Comparison of ENCODE assay signal across 9 cellular contexts in the genomic region with DNA sequence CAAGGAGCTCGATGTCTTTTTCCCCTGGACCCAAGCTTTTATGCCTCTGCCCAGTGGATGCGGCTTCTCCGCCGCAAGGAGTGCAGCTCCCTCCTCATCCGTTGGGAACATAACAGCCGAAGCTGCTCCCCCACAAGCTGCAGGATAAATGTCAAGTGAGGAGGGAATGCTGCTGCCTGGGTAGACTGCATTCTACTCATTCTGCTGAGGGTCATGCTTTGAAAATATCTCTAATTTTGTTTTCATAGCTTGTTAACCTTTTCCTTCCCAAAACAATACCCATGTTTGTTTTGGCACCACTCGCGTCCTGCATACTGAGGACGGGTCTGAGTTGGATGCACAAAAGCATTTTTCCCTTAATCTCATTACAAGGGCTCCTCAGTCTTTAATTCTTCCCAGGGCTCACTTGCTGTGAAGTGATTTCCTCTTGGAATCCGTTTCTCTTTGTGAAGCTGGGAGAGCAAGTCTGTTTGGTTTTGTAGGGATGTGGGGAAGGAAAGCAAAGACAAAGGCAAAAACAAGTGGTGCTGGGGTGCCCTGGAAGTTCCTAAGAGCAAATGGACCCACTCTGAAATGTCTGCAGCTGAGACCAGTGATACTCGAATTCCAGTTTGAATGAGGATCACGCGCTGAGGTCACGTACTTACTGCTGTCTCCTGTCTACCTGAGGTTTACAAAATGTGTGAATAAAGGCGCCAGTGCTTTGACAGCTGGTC.
DNase-seq lines count a peak whose midpoint lies in the region; ATAC-seq and TF ChIP-seq lines count a peak whose summit lies in the region.
"Had no signal": no experiment of that assay in that cellular context is flagged by ENCODE, and none has a peak within 500 bp of the region (broad histone marks: within the 10 kb centered on the region; RNA-seq: fewer than 3 reads in every experiment).

No MANE protein-coding gene starts in this region.

- no peak for TF ChIP-seq EP300 in neural cell (conservative IDR thresholded peaks at IDR 0.05; ENCODE audit: poor library complexity, severe bottlenecking)

- H3K27ac ChIP-seq in BLaER1 treated with 17β-estradiol and CSF1 and Interleukin-3, amounts not matched to agents 10 nM and 100 nM: no peak overlapping the region
- peak overlapping the region; percentile 55 for H3K27ac ChIP-seq in endodermal cell (ENCODE audit: low read depth, low read length)
- peak overlapping the region; percentile 90 for H3K27ac ChIP-seq in neural cell (ENCODE audit: low read length)
- H3K27ac ChIP-seq: colonic mucosa had no signal

- H3K9me3 ChIP-seq in BLaER1 treated with 17β-estradiol and CSF1 and Interleukin-3, amounts not matched to agents 10 nM and 100 nM (replicated peaks in 1 of 11): no peaks in the 10 kb centered on the region
- H3K9me3 ChIP-seq in endodermal cell (ENCODE audit: control insufficient read depth, low read length) (no peaks in the 10 kb centered on the region), neural cell (ENCODE audit: low read length) (no peaks in the 10 kb centered on the region)
- H3K9me3 ChIP-seq: colonic mucosa had no signal

- ATAC-seq in GM21447 (IDR thresholded peaks at IDR 0.05; ENCODE audit: unreplicated experiment) (no peak), HG02610 (IDR thresholded peaks at IDR 0.05; ENCODE audit: unreplicated experiment) (no peak)

- no peak overlapping the region for H3K4me3 ChIP-seq in BLaER1 treated with 17β-estradiol and CSF1 and Interleukin-3, amounts not matched to agents 10 nM and 100 nM
- H3K4me3 ChIP-seq in endodermal cell (ENCODE audit: low read length): peak overlapping the region; percentile 1
- peak overlapping the region; percentile 26 for H3K4me3 ChIP-seq in neural cell (ENCODE audit: low read length)
- H3K4me3 ChIP-seq: colonic mucosa had no signal

- H3K9me3 Mint-ChIP-seq in endodermal cell: no peaks in the 10 kb centered on the region

- peaks cover 12 to 37% (median 27%) of the 10 kb centered on the region in 10 experiments for H3K4me1 ChIP-seq in BLaER1 treated with 17β-estradiol and CSF1 and Interleukin-3, amounts not matched to agents 10 nM and 100 nM
- H3K4me1 ChIP-seq in endodermal cell (ENCODE audit: control insufficient read depth, insufficient read depth, low read length): peaks cover 14% of the 10 kb centered on the region
- H3K4me1 ChIP-seq: colonic mucosa had no signal

- peak; percentile 25 to 76 for DNase-seq in NCI-H524 (lab: John Stamatoyannopoulos, UW)
- DNase-seq in endodermal cell: peak; percentile 69
- DNase-seq in GM13977 (ENCODE audit: low spot score): no peak
- DNase-seq in GM13976 (ENCODE audit: low spot score): no peak
- DNase-seq: colonic mucosa had no signal

- H3K4me3 Mint-ChIP-seq in endodermal cell: peak overlapping the region; percentile 1

- no peak overlapping the region for H2AFZ ChIP-seq in neural cell (ENCODE audit: low read depth, low read length)

- peak; percentile 30 for TF ChIP-seq RAD21 in neural cell (conservative IDR thresholded peaks at IDR 0.05)

- H3K4me2 ChIP-seq in BLaER1 treated with 17β-estradiol and CSF1 and Interleukin-3, amounts not matched to agents 10 nM and 100 nM: peak overlapping the region in 9 of 11 experiments; percentile 3 to 60 (median 42); a peak in 16 of 22 replicates
- H3K4me2 ChIP-seq in neural cell (ENCODE audit: low read length): peak overlapping the region; percentile 1

- in situ Hi-C loops in GM13977 (cut with MboI; ENCODE audit: low pct_unique_long_range_greater_than_20kb, low sequenced_read_pairs, unreplicated experiment) (loop anchor here (25.0 kb wide), 2 partner anchors 93 to 343 kb away; no protein-coding TSS in a partner anchor), GM13976 (cut with MboI; ENCODE audit: low sequenced_read_pairs, unreplicated experiment) (loop anchor here (25.0 kb wide), 2 partner anchors 93 to 257 kb away; a partner anchor contains a TSS)

- H3F3A ChIP-seq in neural cell (ENCODE audit: insufficient read depth, low read length, poor library complexity, severe bottlenecking): peaks cover 3% of the 10 kb centered on the region

- WGBS in endodermal cell (ENCODE audit: insufficient coverage in 1 of 2, insufficient read length in 1 of 2), 2 experiments: 17 to 36% methylated on average over 14 to 15 of the region's 15 CpGs

- H3K27me3 ChIP-seq in BLaER1 treated with 17β-estradiol and CSF1 and Interleukin-3, amounts not matched to agents 10 nM and 100 nM: no peaks in the 10 kb centered on the region
- H3K27me3 ChIP-seq in endodermal cell (ENCODE audit: control insufficient read depth, insufficient read depth, low read length, poor library complexity, severe bottlenecking) (no peaks in the 10 kb centered on the region), neural cell (ENCODE audit: insufficient read depth, low read depth, low read length) (no peaks in the 10 kb centered on the region)
- H3K27me3 ChIP-seq: colonic mucosa had no signal

- H4K20me1 ChIP-seq in BLaER1 treated with 17β-estradiol and CSF1 and Interleukin-3, amounts not matched to agents 10 nM and 100 nM: no peaks in the 10 kb centered on the region
- H4K20me1 ChIP-seq in neural cell (ENCODE audit: insufficient read depth): no peaks in the 10 kb centered on the region

- H3K27ac Mint-ChIP-seq in endodermal cell: peak overlapping the region; percentile 67

- peaks cover 29% of the 10 kb centered on the region for H3K4me1 Mint-ChIP-seq in endodermal cell

- H3K27me3 Mint-ChIP-seq in endodermal cell (ENCODE audit: insufficient read depth): no peaks in the 10 kb centered on the region

- no peaks in the 10 kb centered on the region for H3K36me3 ChIP-seq in BLaER1 treated with 17β-estradiol and CSF1 and Interleukin-3, amounts not matched to agents 10 nM and 100 nM
- no peaks in the 10 kb centered on the region for H3K36me3 ChIP-seq in endodermal cell (ENCODE audit: control insufficient read depth, insufficient read depth, low read length)
- H3K36me3 ChIP-seq in neural cell (ENCODE audit: insufficient read depth, low read length): no peaks in the 10 kb centered on the region
- H3K36me3 ChIP-seq: colonic mucosa had no signal

- peak overlapping the region in 1 of 11 experiments; percentile 21; a peak in 1 of 22 replicates for H3K9ac ChIP-seq in BLaER1 treated with 17β-estradiol and CSF1 and Interleukin-3, amounts not matched to agents 10 nM and 100 nM
- H3K9ac ChIP-seq in endodermal cell (ENCODE audit: extremely low read depth, low read length, poor library complexity, severe bottlenecking) (no peak overlapping the region), neural cell (ENCODE audit: low read length) (peak overlapping the region; percentile 39)

- no peaks in the 10 kb centered on the region for H3K79me2 ChIP-seq in neural cell (replicated peaks; ENCODE audit: insufficient read depth, low read length)

- no peak for TF ChIP-seq CTCF in endodermal cell (conservative IDR thresholded peaks at IDR 0.05)
- peak; percentile 16 for TF ChIP-seq CTCF in neural cell (IDR thresholded peaks at IDR 0.05; ENCODE audit: poor library complexity, severe bottlenecking)
- no peak for TF ChIP-seq CTCF in GM13977 (IDR thresholded peaks at IDR 0.05; ENCODE audit: extremely low read depth, insufficient read depth, missing control alignments)
- no peak for TF ChIP-seq CTCF in GM13976 (IDR thresholded peaks at IDR 0.05; ENCODE audit: borderline replicate concordance, control extremely low read depth, extremely low read depth, insufficient read depth, missing control alignments)

- H3K36me3 Mint-ChIP-seq in endodermal cell (ENCODE audit: low read depth): no peaks in the 10 kb centered on the region

- no peaks in the 10 kb centered on the region for H3K9me2 ChIP-seq in neural cell (ENCODE audit: insufficient read depth, low read length)

TF ChIP-seq in neural cell, 6 proteins besides CTCF, POLR2A, EP300 and RAD21:
- peak; percentile 15 for TF ChIP-seq SMC3 (conservative IDR thresholded peaks at IDR 0.05; ENCODE audit: poor library complexity)
- TF ChIP-seq POLR2AphosphoS5 (IDR thresholded peaks at IDR 0.05): no peak
- TF ChIP-seq, protein P1, sequence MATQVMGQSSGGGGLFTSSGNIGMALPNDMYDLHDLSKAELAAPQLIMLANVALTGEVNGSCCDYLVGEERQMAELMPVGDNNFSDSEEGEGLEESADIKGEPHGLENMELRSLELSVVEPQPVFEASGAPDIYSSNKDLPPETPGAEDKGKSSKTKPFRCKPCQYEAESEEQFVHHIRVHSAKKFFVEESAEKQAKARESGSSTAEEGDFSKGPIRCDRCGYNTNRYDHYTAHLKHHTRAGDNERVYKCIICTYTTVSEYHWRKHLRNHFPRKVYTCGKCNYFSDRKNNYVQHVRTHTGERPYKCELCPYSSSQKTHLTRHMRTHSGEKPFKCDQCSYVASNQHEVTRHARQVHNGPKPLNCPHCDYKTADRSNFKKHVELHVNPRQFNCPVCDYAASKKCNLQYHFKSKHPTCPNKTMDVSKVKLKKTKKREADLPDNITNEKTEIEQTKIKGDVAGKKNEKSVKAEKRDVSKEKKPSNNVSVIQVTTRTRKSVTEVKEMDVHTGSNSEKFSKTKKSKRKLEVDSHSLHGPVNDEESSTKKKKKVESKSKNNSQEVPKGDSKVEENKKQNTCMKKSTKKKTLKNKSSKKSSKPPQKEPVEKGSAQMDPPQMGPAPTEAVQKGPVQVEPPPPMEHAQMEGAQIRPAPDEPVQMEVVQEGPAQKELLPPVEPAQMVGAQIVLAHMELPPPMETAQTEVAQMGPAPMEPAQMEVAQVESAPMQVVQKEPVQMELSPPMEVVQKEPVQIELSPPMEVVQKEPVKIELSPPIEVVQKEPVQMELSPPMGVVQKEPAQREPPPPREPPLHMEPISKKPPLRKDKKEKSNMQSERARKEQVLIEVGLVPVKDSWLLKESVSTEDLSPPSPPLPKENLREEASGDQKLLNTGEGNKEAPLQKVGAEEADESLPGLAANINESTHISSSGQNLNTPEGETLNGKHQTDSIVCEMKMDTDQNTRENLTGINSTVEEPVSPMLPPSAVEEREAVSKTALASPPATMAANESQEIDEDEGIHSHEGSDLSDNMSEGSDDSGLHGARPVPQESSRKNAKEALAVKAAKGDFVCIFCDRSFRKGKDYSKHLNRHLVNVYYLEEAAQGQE (IDR thresholded peaks at IDR 0.05; ENCODE audit: borderline replicate concordance): peak; percentile 96
- TF ChIP-seq MXI1 (conservative IDR thresholded peaks at IDR 0.05; ENCODE audit: poor library complexity, severe bottlenecking): no peak
- no peak for TF ChIP-seq EZH2 (IDR thresholded peaks at IDR 0.05; ENCODE audit: borderline replicate concordance, insufficient read depth, low read length, poor library complexity, severe bottlenecking)
- TF ChIP-seq TAF1 (IDR thresholded peaks at IDR 0.05; ENCODE audit: low read depth): no peak
TF ChIP-seq in neural cell: peak in this region for 2.

Comparison
In these comparisons a context has a peak if more than half of its experiments do, and no peak if none do; other contexts are left out.
1. H3K27ac ChIP-seq: peak in endodermal cell (single experiment) and neural cell (single experiment); none in BLaER1 treated with 17β-estradiol and CSF1 and Interleukin-3, amounts not matched to agents 10 nM and 100 nM (0 of 11).
2. H3K4me3 ChIP-seq: peak in endodermal cell (single experiment) and neural cell (single experiment); none in BLaER1 treated with 17β-estradiol and CSF1 and Interleukin-3, amounts not matched to agents 10 nM and 100 nM (0 of 10).
3. DNase-seq: peak in NCI-H524 (2 of 2) and endodermal cell (single experiment); none in GM13977 (single experiment) and GM13976 (single experiment).